In genomic region chr5:59125961-59126360, GRCh38 we compare ENCODE assay signal across 13 cellular contexts.
DNase-seq lines count a peak whose midpoint lies in the region; ATAC-seq and TF ChIP-seq lines count a peak whose summit lies in the region.
"Had no signal": no experiment of that assay in that cellular context is flagged by ENCODE, and none has a peak within 500 bp of the region (broad histone marks: within the 10 kb centered on the region; RNA-seq: fewer than 3 reads in every experiment).

No MANE protein-coding gene starts in this region.

- H3K4me3 ChIP-seq in GM08714 (ENCODE audit: low read length) = peak overlapping the region; percentile 10; the same call in 1 of the 2 replicates
- H3K4me3 ChIP-seq in lung = no peak overlapping the region
- H3K4me3 ChIP-seq: GM12878 had no signal

- H3K4me1 Mint-ChIP-seq in stimulated activated memory B cell treated with anti-CD40 and anti-IgM and Interleukin-4, amounts not matched to agents 10 μg/mL and 1 μg/mL and 100 μg/mL, for 72 hours = no peaks in the 10 kb centered on the region
- H3K4me1 Mint-ChIP-seq in T-helper 2 cell treated with Interferon-gamma antibody and Interleukin-4, amounts not matched to agents 5 μg/mL and 100 μg/mL, for 36 hours (ENCODE audit: low read depth) = peaks cover 21% of the 10 kb centered on the region

- peaks cover 0 to 25% of the 10 kb centered on the region in 2 donors for H3K4me1 ChIP-seq in lung (ENCODE audit: control insufficient read depth in 2 of 2, insufficient read depth in 2 of 2, low read length in 2 of 2)

- H3K27ac Mint-ChIP-seq in stimulated activated memory B cell treated with anti-CD40 and anti-IgM and Interleukin-4, amounts not matched to agents 10 μg/mL and 1 μg/mL and 100 μg/mL, for 72 hours = no peak overlapping the region
- no peak overlapping the region for H3K27ac Mint-ChIP-seq in T-helper 2 cell treated with Interferon-gamma antibody and Interleukin-4, amounts not matched to agents 5 μg/mL and 100 μg/mL, for 36 hours
- H3K27ac Mint-ChIP-seq: T-cell had no signal

- TF ChIP-seq CTCF in VCaP (conservative IDR thresholded peaks at IDR 0.05) (no peak), lung (IDR thresholded peaks at IDR 0.05; ENCODE audit: control extremely low read depth, extremely low read depth) (no peak), GM13977 (IDR thresholded peaks at IDR 0.05; ENCODE audit: extremely low read depth, insufficient read depth, missing control alignments) (no peak)

- no peaks in the 10 kb centered on the region for H3K9me3 ChIP-seq in lung (ENCODE audit: control insufficient read depth in 2 of 2, insufficient read depth in 1 of 2, low read length in 1 of 2)

- WGBS in lung, 2 donors = 43 to 64% methylated on average over 2 of the region's 2 CpGs

- no peaks in the 10 kb centered on the region for H3K36me3 ChIP-seq in lung (ENCODE audit: control insufficient read depth in 2 of 2, insufficient read depth in 2 of 2, low read length in 2 of 2)

- no peaks in the 10 kb centered on the region for H3K27me3 ChIP-seq in lung (ENCODE audit: control insufficient read depth, insufficient read depth)

- H3K4me3 Mint-ChIP-seq in stimulated activated memory B cell treated with anti-CD40 and anti-IgM and Interleukin-4, amounts not matched to agents 10 μg/mL and 1 μg/mL and 100 μg/mL, for 72 hours = peak overlapping the region; percentile 45
- no peak overlapping the region for H3K4me3 Mint-ChIP-seq in T-helper 2 cell treated with Interferon-gamma antibody and Interleukin-4, amounts not matched to agents 5 μg/mL and 100 μg/mL, for 36 hours

- in situ Hi-C loops in GM13977 (cut with MboI; ENCODE audit: low pct_unique_long_range_greater_than_20kb, low sequenced_read_pairs, unreplicated experiment) = no loop called here

- H3K27me3 Mint-ChIP-seq in stimulated activated memory B cell treated with anti-CD40 and anti-IgM and Interleukin-4, amounts not matched to agents 10 μg/mL and 1 μg/mL and 100 μg/mL, for 72 hours = no peaks in the 10 kb centered on the region
- no peaks in the 10 kb centered on the region for H3K27me3 Mint-ChIP-seq in T-helper 2 cell treated with Interferon-gamma antibody and Interleukin-4, amounts not matched to agents 5 μg/mL and 100 μg/mL, for 36 hours (ENCODE audit: low read depth)
- H3K27me3 Mint-ChIP-seq: T-cell had no signal

- ATAC-seq in lung (ENCODE audit: insufficient read depth, low FRiP score) = no peak
- no peak for ATAC-seq in stimulated activated memory B cell treated with anti-CD40 and anti-IgM and Interleukin-4, amounts not matched to agents 10 μg/mL and 1 μg/mL and 100 μg/mL, for 72 hours
- ATAC-seq: GM12878, T-cell had no signal

- H3K9me3 Mint-ChIP-seq in stimulated activated memory B cell treated with anti-CD40 and anti-IgM and Interleukin-4, amounts not matched to agents 10 μg/mL and 1 μg/mL and 100 μg/mL, for 72 hours = no peaks in the 10 kb centered on the region
- H3K9me3 Mint-ChIP-seq in T-helper 2 cell treated with Interferon-gamma antibody and Interleukin-4, amounts not matched to agents 5 μg/mL and 100 μg/mL, for 36 hours = peaks cover 4% of the 10 kb centered on the region
- H3K9me3 Mint-ChIP-seq: T-cell had no signal

- no peaks in the 10 kb centered on the region for H3K36me3 Mint-ChIP-seq in stimulated activated memory B cell treated with anti-CD40 and anti-IgM and Interleukin-4, amounts not matched to agents 10 μg/mL and 1 μg/mL and 100 μg/mL, for 72 hours
- H3K36me3 Mint-ChIP-seq in T-helper 2 cell treated with Interferon-gamma antibody and Interleukin-4, amounts not matched to agents 5 μg/mL and 100 μg/mL, for 36 hours (ENCODE audit: low read depth) = no peaks in the 10 kb centered on the region
- H3K36me3 Mint-ChIP-seq: T-cell had no signal

- H3K27ac ChIP-seq in VCaP = peak overlapping the region; percentile 77
- peak overlapping the region; percentile 66 to 85 for H3K27ac ChIP-seq in lung (ENCODE audit: low read depth in 1 of 2, low read length in 1 of 2)
- H3K27ac ChIP-seq: HL-60 had no signal

- no peak for DNase-seq in lung (ENCODE audit: low spot score)
- DNase-seq in NCI-H1694 (lab: John Stamatoyannopoulos, UW) = no peak
- DNase-seq in GM13977 (ENCODE audit: low spot score) = no peak
- no peak for DNase-seq in GDM1 (lab: John Stamatoyannopoulos, UW)
- no peak for DNase-seq in T-helper 2 cell treated with Interferon-gamma antibody and Interleukin-4, amounts not matched to agents 5 μg/mL and 100 μg/mL, for 36 hours (ENCODE audit: low spot score)
- DNase-seq: activated CD4-positive, alpha-beta T cell treated with anti-CD3 and anti-CD28 coated beads, Interleukin-2, amount 50 U/mL, for 4 hours; NCI-H1105 treated with DMSO at 0.1 percent for 48 hours had no signal
